6 cellular contexts compared by ENCODE assay signal in genomic region chr11:57946628-57947027, GRCh38.
"Had no signal": no experiment of that assay in that cellular context is flagged by ENCODE, and none has a peak within 500 bp of the region (broad histone marks: within the 10 kb centered on the region; RNA-seq: fewer than 3 reads in every experiment).

No MANE protein-coding gene starts in this region.

- DNase-seq: H9, HCEC 1CT, IMR-90, KG1 had no signal

- H3K4me3 ChIP-seq: GM23338, K562 had no signal

- ATAC-seq: GM23338, K562 had no signal

- H2AFZ ChIP-seq: GM23338 had no signal

- H3K4me2 ChIP-seq: GM23338 had no signal
